Comparison of ENCODE assay signal across 25 cellular contexts in the genomic region with DNA sequence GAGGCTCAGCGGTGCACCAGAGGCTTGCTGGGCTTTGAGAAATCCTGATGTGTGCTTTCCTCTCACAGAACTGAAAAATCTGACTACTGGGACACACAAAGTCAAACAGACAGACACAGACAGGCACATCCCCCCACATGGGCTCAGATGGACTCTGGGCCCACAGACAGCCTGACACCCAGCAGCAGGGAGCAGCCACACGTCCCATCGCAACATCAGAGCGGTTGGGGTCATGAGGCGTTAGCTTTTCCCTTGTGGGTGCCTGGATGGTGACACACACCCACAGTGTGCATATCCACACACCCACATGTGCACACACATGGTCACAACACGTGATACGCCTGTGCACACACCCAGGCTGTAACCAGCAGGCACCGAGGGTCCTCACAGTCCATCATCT. TPM values are rescaled to one million over a fixed set of nuclear protein-coding genes. Genes with fewer than 3 reads are reported as not detected.
A peak's percentile ranks its signal among the peaks of the same experiment; 100 is the strongest.
DNase-seq lines count a peak whose midpoint lies in the region; ATAC-seq and TF ChIP-seq lines count a peak whose summit lies in the region.
"Had no signal": no experiment of that assay in that cellular context is flagged by ENCODE, and none has a peak within 500 bp of the region (broad histone marks: within the 10 kb centered on the region; RNA-seq: fewer than 3 reads in every experiment).

No MANE protein-coding gene starts in this region.

- H4K20me1 ChIP-seq in SK-N-SH (ENCODE audit: insufficient read depth): no peaks in the 10 kb centered on the region

- DNase-seq in SK-N-SH: peak; percentile 24
- peak; percentile 42 for DNase-seq in MV-4-11 (lab: John Stamatoyannopoulos, UW)
- no peak for DNase-seq in natural killer cell
- no peak for DNase-seq in caudate nucleus (lab: John Stamatoyannopoulos, UW)
- no peak for DNase-seq in Calu3
- DNase-seq: DMS153; GM23248; H7; IMR-90; NCI-H1436 treated with DMSO at 0.1 percent for 48 hours; NCI-H187 treated with DMSO at 0.1 percent for 48 hours; NCI-H2107; NCI-H446; NCI-H524 treated with DMSO at 0.1 percent for 48 hours; NCI-H82; NK-92 treated with Interleukin-12 subunit alpha and Interleukin-12 subunit beta, amount 100 ng/mL, for 24 hours; PC-9 had no signal

- no peaks in the 10 kb centered on the region for H3K79me2 ChIP-seq in SK-N-SH (ENCODE audit: insufficient read depth)

- H3K9me3 ChIP-seq in SK-N-SH: no peaks in the 10 kb centered on the region
- H3K9me3 ChIP-seq: SJSA1 had no signal

- no peak overlapping the region for H3K4me2 ChIP-seq in SK-N-SH
- H3K4me2 ChIP-seq: KMS-11, PC-9 had no signal

- H3K4me1 Mint-ChIP-seq in natural killer cell (peaks cover 35 to 37% of the 10 kb centered on the region in 2 donors), Calu3 (ENCODE audit: low read depth, unreplicated experiment) (peaks cover 10% of the 10 kb centered on the region)

- no peaks in the 10 kb centered on the region for H3K27me3 ChIP-seq in SK-N-SH (ENCODE audit: insufficient read depth)
- H3K27me3 ChIP-seq: SJSA1 had no signal

- H3K4me1 ChIP-seq in SK-N-SH (ENCODE audit: control insufficient read depth in 1 of 2, insufficient read depth in 2 of 2, low read depth in 1 of 2, low read length in 1 of 2): peaks cover 0 to 16% of the 10 kb centered on the region in 2 experiments; a peak in 1 of 4 replicates
- H3K4me1 ChIP-seq: SJSA1 had no signal

- H3K27ac Mint-ChIP-seq in natural killer cell (no peak overlapping the region), Calu3 (ENCODE audit: unreplicated experiment) (no peak overlapping the region)
- H3K27ac Mint-ChIP-seq: B cell had no signal

- H3K4me3 ChIP-seq in SK-N-SH (ENCODE audit: low read depth in 2 of 2, low read length in 1 of 2): no peak overlapping the region
- H3K4me3 ChIP-seq: GM23248, PC-9, SJSA1 had no signal

- H3K36me3 Mint-ChIP-seq in natural killer cell (no peaks in the 10 kb centered on the region), Calu3 (ENCODE audit: insufficient read depth, unreplicated experiment) (no peaks in the 10 kb centered on the region)

- H3K9me2 ChIP-seq in SK-N-SH: no peaks in the 10 kb centered on the region

- H3K27me3 Mint-ChIP-seq in natural killer cell (ENCODE audit: low read depth in 2 of 2) (peaks cover 47 to 65% of the 10 kb centered on the region in 2 donors), Calu3 (ENCODE audit: unreplicated experiment) (no peaks in the 10 kb centered on the region)
- H3K27me3 Mint-ChIP-seq: B cell had no signal

- H3K27ac ChIP-seq in SK-N-SH (ENCODE audit: low read depth in 2 of 2, low read length in 1 of 2): no peak overlapping the region
- no peak overlapping the region for H3K27ac ChIP-seq in caudate nucleus (ENCODE audit: low read depth, low read length)
- H3K27ac ChIP-seq: 22Rv1, GM23248, KMS-11, PC-9, SJSA1 had no signal

- H3K4me3 Mint-ChIP-seq in natural killer cell (no peak overlapping the region), Calu3 (ENCODE audit: low read depth, unreplicated experiment) (no peak overlapping the region)
- H3K4me3 Mint-ChIP-seq: B cell had no signal

- BruUV-seq in Calu3 (replicated peaks; lab: Mats Ljungman, UMichigan): no TSS peak

- TF ChIP-seq RAD21 in SK-N-SH (IDR thresholded peaks at IDR 0.05; ENCODE audit: low read length): no peak

- POLR2A ChIA-PET in SK-N-SH (lab: Yijun Ruan, JAX): no interaction called here

- no peak overlapping the region for H3K9ac ChIP-seq in SK-N-SH
- H3K9ac ChIP-seq: GM23248, KMS-11 had no signal

- WGBS in SK-N-SH (ENCODE audit: low lambda C conversion rate): 95% methylated on average over 5 of the region's 8 CpGs

- H3K9me3 Mint-ChIP-seq in natural killer cell: no peaks in the 10 kb centered on the region
- H3K9me3 Mint-ChIP-seq in Calu3 (ENCODE audit: low read depth, unreplicated experiment): no peaks in the 10 kb centered on the region

- no peaks in the 10 kb centered on the region for H3K36me3 ChIP-seq in SK-N-SH (replicated peaks in 1 of 2; ENCODE audit: control insufficient read depth in 1 of 2, insufficient read depth in 2 of 2, low read length in 1 of 2)
- H3K36me3 ChIP-seq: SJSA1 had no signal

- H2AFZ ChIP-seq in SK-N-SH (ENCODE audit: low read depth): no peak overlapping the region
- H2AFZ ChIP-seq: GM23248, PC-9 had no signal

- intact Hi-C loops in natural killer cell (cut with micrococcal nuclease) (no loop called here), Calu3 (cut with micrococcal nuclease; ENCODE audit: unreplicated experiment) (no loop called here)

- CTCF ChIA-PET in SK-N-SH (lab: Yijun Ruan, JAX) (interaction anchor here (1.6 kb wide), 1 partner anchor 702 kb away, joined by 4 read pairs; no protein-coding TSS in a partner anchor), Calu3 (lab: Charles Lee) (no interaction called here)

- TF ChIP-seq EP300 in SK-N-SH (IDR thresholded peaks at IDR 0.05; ENCODE audit: borderline replicate concordance in 1 of 2, low read depth in 1 of 2, low read length in 1 of 2): no peak

- ATAC-seq in SK-N-SH treated with all-trans-retinoic acid at 6 μM for 48 hours: no peak
- peak; percentile 34 to 60 (median 42) for ATAC-seq in natural killer cell
- no peak for ATAC-seq in GM18520 (IDR thresholded peaks at IDR 0.05; ENCODE audit: unreplicated experiment)
- ATAC-seq: Right ventricle myocardium inferior had no signal

- H3F3A ChIP-seq in SK-N-SH (replicated peaks; ENCODE audit: insufficient read depth): no peaks in the 10 kb centered on the region

- TF ChIP-seq CTCF in SK-N-SH (IDR thresholded peaks at IDR 0.05): no peak
- TF ChIP-seq CTCF in natural killer cell (IDR thresholded peaks at IDR 0.05): no peak
- TF ChIP-seq CTCF in Calu3 (IDR thresholded peaks at IDR 0.05; ENCODE audit: unreplicated experiment): no peak

TF ChIP-seq in SK-N-SH, 30 proteins besides CTCF, POLR2A, EP300 and RAD21 (continues in another document):
- TF ChIP-seq FOXJ3 (CRISPR knock-in tag; IDR thresholded peaks at IDR 0.05) (no peak), GATA2 (CRISPR knock-in tag; IDR thresholded peaks at IDR 0.05) (no peak), FOXM1 (IDR thresholded peaks at IDR 0.05; ENCODE audit: low read depth) (no peak), MXI1 (IDR thresholded peaks at IDR 0.05; ENCODE audit: low read depth, low read length) (no peak), RFX5 (IDR thresholded peaks at IDR 0.05; ENCODE audit: low read length) (no peak), SMC3 (IDR thresholded peaks at IDR 0.05; ENCODE audit: low read depth, low read length) (no peak), SIN3A (IDR thresholded peaks at IDR 0.05; ENCODE audit: borderline replicate concordance, low read depth, low read length) (no peak), POLR2AphosphoS5 (IDR thresholded peaks at IDR 0.05; ENCODE audit: low read depth, low read length) (no peak), TEAD4 (IDR thresholded peaks at IDR 0.05; ENCODE audit: borderline replicate concordance, insufficient read depth) (no peak)
- TF ChIP-seq, protein P1, sequence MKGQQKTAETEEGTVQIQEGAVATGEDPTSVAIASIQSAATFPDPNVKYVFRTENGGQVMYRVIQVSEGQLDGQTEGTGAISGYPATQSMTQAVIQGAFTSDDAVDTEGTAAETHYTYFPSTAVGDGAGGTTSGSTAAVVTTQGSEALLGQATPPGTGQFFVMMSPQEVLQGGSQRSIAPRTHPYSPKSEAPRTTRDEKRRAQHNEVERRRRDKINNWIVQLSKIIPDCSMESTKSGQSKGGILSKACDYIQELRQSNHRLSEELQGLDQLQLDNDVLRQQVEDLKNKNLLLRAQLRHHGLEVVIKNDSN (IDR thresholded peaks at IDR 0.05; ENCODE audit: borderline replicate concordance, low read depth): no peak

TF ChIP-seq in SK-N-SH treated with all-trans-retinoic acid at 6 μM for 48 hours, 23 proteins besides CTCF, POLR2A, EP300 and RAD21:
- no peak for TF ChIP-seq TOX (CRISPR knock-in tag; IDR thresholded peaks at IDR 0.05; ENCODE audit: borderline replicate concordance)
- TF ChIP-seq ISL1 (CRISPR knock-in tag; IDR thresholded peaks at IDR 0.05): no peak
- no peak for TF ChIP-seq SNAI2 (CRISPR knock-in tag; IDR thresholded peaks at IDR 0.05)
- no peak for TF ChIP-seq TCF4 (CRISPR knock-in tag; IDR thresholded peaks at IDR 0.05; ENCODE audit: borderline replicate concordance)
- TF ChIP-seq ARNTL (CRISPR knock-in tag; IDR thresholded peaks at IDR 0.05; ENCODE audit: borderline replicate concordance, low read depth): no peak
- TF ChIP-seq RARB (CRISPR knock-in tag; IDR thresholded peaks at IDR 0.05): no peak
- TF ChIP-seq BACH2 (CRISPR knock-in tag; IDR thresholded peaks at IDR 0.05; ENCODE audit: borderline replicate concordance): no peak
- TF ChIP-seq ZNF565 (CRISPR knock-in tag; conservative IDR thresholded peaks at IDR 0.05; ENCODE audit: low read depth): no peak
- TF ChIP-seq ZC3H10 (CRISPR knock-in tag; IDR thresholded peaks at IDR 0.05): no peak
- TF ChIP-seq CSDC2 (CRISPR knock-in tag; IDR thresholded peaks at IDR 0.05): no peak
- TF ChIP-seq OSR1 (CRISPR knock-in tag; IDR thresholded peaks at IDR 0.05): no peak

RNA-seq across cellular contexts. Expression of a gene that starts 6.3 kb away (rescaled TPM):
- polyA plus RNA-seq in SK-N-SH (2012; rRNA removed): 0.05 TPM in 1 of 2 replicates, not detected in the other
- 0.03 and 0.04 TPM in 2 replicates for polyA plus RNA-seq in SK-N-SH (2012; cell fraction: cytosol; rRNA removed)
- polyA plus RNA-seq in SK-N-SH (2012; cell fraction: nucleus; rRNA removed): 0.08 and 0.19 TPM in 2 replicates
- total RNA-seq in natural killer cell (1 to 10 TPM; 1.2 to 2.1 (median 1.9) TPM), Calu3 (2022) (1.4 and 2.1 TPM in 2 replicates)
- total RNA-seq: GM23248, H7, RPMI7951, SJSA1 had no signal
- polyA plus RNA-seq: GM23248, IMR-90 had no signal

RNA-seq across cellular contexts. Expression of a gene that starts 58.7 kb away (rescaled TPM):
- polyA plus RNA-seq in SK-N-SH (2012; rRNA removed): 0.08 TPM in 1 of 2 replicates, not detected in the other
- polyA plus RNA-seq in SK-N-SH (2012; cell fraction: cytosol; rRNA removed): 0.05 and 0.08 TPM in 2 replicates
- polyA plus RNA-seq in SK-N-SH (2012; cell fraction: nucleus; rRNA removed): 0.14 and 0.19 TPM in 2 replicates
- under 1 TPM; 0.28 to 0.93 (median 0.43) TPM for total RNA-seq in natural killer cell
- 63.4 and 104 TPM in 2 replicates for total RNA-seq in Calu3 (2022)
- total RNA-seq: B cell, GM23248, RPMI7951 had no signal
- polyA plus RNA-seq: IMR-90 had no signal

Comparison
In these comparisons a context has a peak if more than half of its experiments do, and no peak if none do; other contexts are left out.
1. DNase-seq: peak in SK-N-SH (single experiment) and MV-4-11 (single experiment); none in natural killer cell (single experiment), caudate nucleus (0 of 61) and Calu3 (single experiment).
2. ATAC-seq: peak in natural killer cell (3 of 3); none in SK-N-SH treated with all-trans-retinoic acid at 6 μM for 48 hours (single experiment) and GM18520 (single experiment).
3. RNA of a gene that starts 58.7 kb away (total RNA-seq): 63.4 to 104 TPM in Calu3; 0.28 to 0.93 TPM in natural killer cell; every median in the first group is over 10 times any median in the second.